1 cellular context compared by ENCODE assay signal in genomic region chr21:39385299-39386145, GRCh38.
TF ChIP-seq lines count a peak whose summit lies in the region.

No MANE protein-coding gene starts in this region.

TF ChIP-seq in HepG2, 621 proteins besides CTCF, POLR2A, EP300 and RAD21 (continued from another document and continues in another):
- TF ChIP-seq ZNF790 (CRISPR knock-in tag; IDR thresholded peaks at IDR 0.05; ENCODE audit: borderline replicate concordance) = peak; percentile 51; the same call in 1 of the 2 replicates
- no peak; the same call in 1 of the 2 replicates for TF ChIP-seq ZNF281 (CRISPR knock-in tag; IDR thresholded peaks at IDR 0.05; ENCODE audit: borderline replicate concordance)
- TF ChIP-seq ZNF746 (CRISPR knock-in tag; IDR thresholded peaks at IDR 0.05) = no peak
- no peak for TF ChIP-seq RERE (CRISPR knock-in tag; IDR thresholded peaks at IDR 0.05; ENCODE audit: low read depth)
- peak; percentile 88 for TF ChIP-seq MYC (CRISPR knock-in tag; IDR thresholded peaks at IDR 0.05; ENCODE audit: borderline replicate concordance)
- peak; percentile 12; the same call in 1 of the 2 replicates for TF ChIP-seq ZNF501 (CRISPR knock-in tag; IDR thresholded peaks at IDR 0.05)
- TF ChIP-seq CERS6 (CRISPR knock-in tag; IDR thresholded peaks at IDR 0.05) = no peak
- no peak for TF ChIP-seq FOXA1 (IDR thresholded peaks at IDR 0.05)
- peak; percentile 53 for TF ChIP-seq FOXA1 (CRISPR knock-in tag; IDR thresholded peaks at IDR 0.05)
- peak; percentile 74; the same call in 1 of the 2 replicates for TF ChIP-seq ZNF556 (CRISPR knock-in tag; IDR thresholded peaks at IDR 0.05; ENCODE audit: borderline replicate concordance)
- no peak for TF ChIP-seq ZBTB44 (CRISPR knock-in tag; IDR thresholded peaks at IDR 0.05)
- TF ChIP-seq FOXO1 (CRISPR knock-in tag; IDR thresholded peaks at IDR 0.05) = peak; percentile 30; the same call in 1 of the 2 replicates
- TF ChIP-seq ZNF280B (CRISPR knock-in tag; IDR thresholded peaks at IDR 0.05; ENCODE audit: borderline replicate concordance) = peak; percentile 19; the same call in 1 of the 2 replicates
- TF ChIP-seq SP4 (CRISPR knock-in tag; IDR thresholded peaks at IDR 0.05) = no peak
- TF ChIP-seq PREB (CRISPR knock-in tag; IDR thresholded peaks at IDR 0.05) = no peak
- no peak; the same call in 1 of the 2 replicates for TF ChIP-seq SAFB2 (CRISPR knock-in tag; IDR thresholded peaks at IDR 0.05; ENCODE audit: borderline replicate concordance, low read depth)
- no peak for TF ChIP-seq NBN (conservative IDR thresholded peaks at IDR 0.05)
- TF ChIP-seq ZSCAN25 (CRISPR knock-in tag; IDR thresholded peaks at IDR 0.05) = peak; percentile 88
- TF ChIP-seq ZNF101 (CRISPR knock-in tag; IDR thresholded peaks at IDR 0.05; ENCODE audit: borderline replicate concordance, low read depth) = no peak
- no peak for TF ChIP-seq POLR2AphosphoS2 (IDR thresholded peaks at IDR 0.05; ENCODE audit: low read depth, low read length)
- TF ChIP-seq CSRNP2 (CRISPR knock-in tag; conservative IDR thresholded peaks at IDR 0.05; ENCODE audit: low read depth) = no peak
- TF ChIP-seq ZNF614 (CRISPR knock-in tag; IDR thresholded peaks at IDR 0.05; ENCODE audit: borderline replicate concordance) = peak; percentile 69; the same call in 1 of the 2 replicates
- no peak for TF ChIP-seq ZNF512 (CRISPR knock-in tag; IDR thresholded peaks at IDR 0.05)
- no peak for TF ChIP-seq GTF2F1 (IDR thresholded peaks at IDR 0.05; ENCODE audit: low read length)
- peak; percentile 40; the same call in 1 of the 2 replicates for TF ChIP-seq ZNF280D (CRISPR knock-in tag; IDR thresholded peaks at IDR 0.05)
- TF ChIP-seq SCMH1 (CRISPR knock-in tag; IDR thresholded peaks at IDR 0.05; ENCODE audit: borderline replicate concordance) = no peak
